In genomic region chr5:175336781-175337180, GRCh38 we compare ENCODE assay signal across 1 cellular context.
A peak's percentile ranks its signal among the peaks of the same experiment; 100 is the strongest.
TF ChIP-seq lines count a peak whose summit lies in the region.

No MANE protein-coding gene starts in this region.

TF ChIP-seq in GM23338, 12 proteins besides CTCF, POLR2A, EP300 and RAD21 (continued from another document):
- TF ChIP-seq REST (IDR thresholded peaks at IDR 0.05; ENCODE audit: unreplicated experiment): peak; percentile 36
TF ChIP-seq in GM23338: peak in this region for 1.
